In genomic region chr2:119567292-119567691, GRCh38 we compare ENCODE assay signal across 10 cellular contexts. TPM values are rescaled to one million over a fixed set of nuclear protein-coding genes. Genes with fewer than 3 reads are reported as not detected.
"Had no signal": no experiment of that assay in that cellular context is flagged by ENCODE, and none has a peak within 500 bp of the region (broad histone marks: within the 10 kb centered on the region; RNA-seq: fewer than 3 reads in every experiment).

No MANE protein-coding gene starts in this region.

- FAIRE-seq: H54 had no signal

- H3K4me1 ChIP-seq: HAP-1 had no signal

- ATAC-seq: GM23338, HCT116 had no signal

- DNase-seq: GM23248, GOT3, H7, H9, HFFc6 had no signal

- H3K9me3 ChIP-seq: HAP-1 had no signal

- H2AFZ ChIP-seq: GM23248, GM23338 had no signal

- H3K9ac ChIP-seq: GM23248 had no signal

- H3K36me3 ChIP-seq: HAP-1 had no signal

- H3K4me3 ChIP-seq: GM23248, GM23338, HAP-1 had no signal

- H3K4me2 ChIP-seq: GM23338 had no signal

- H3K27ac ChIP-seq: GM23248 had no signal

RNA-seq across cellular contexts. Expression of gene CFAP221, which starts 23.0 kb away (rescaled TPM):
- total RNA-seq: GM23248, HFFc6 had no signal

RNA-seq across cellular contexts. Expression of gene SCTR, which starts 43.0 kb away (rescaled TPM):
- total RNA-seq: GM23248, GM23338, H4, H7, H9, HFFc6 had no signal
- polyA plus RNA-seq: GM23248, GM23338 had no signal
